In the genomic region with DNA sequence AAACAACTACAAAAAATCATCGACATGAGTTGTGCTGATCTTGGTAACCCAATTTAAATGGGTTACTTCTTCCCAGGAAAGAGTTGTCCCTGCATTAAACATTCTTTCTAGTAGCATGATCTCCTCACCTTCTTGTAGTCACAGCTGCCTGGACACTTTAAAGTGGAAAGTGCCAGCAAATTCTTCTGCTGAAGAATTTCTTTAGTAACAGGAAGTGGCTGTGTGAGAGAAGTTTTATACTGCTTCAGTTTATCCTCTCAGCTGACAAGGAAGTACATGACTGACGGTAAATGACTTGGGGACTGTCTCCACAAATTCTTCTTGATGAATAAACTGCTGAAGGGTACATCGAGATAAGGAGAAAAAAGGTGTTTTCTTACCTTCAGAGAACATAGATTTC, we compare ENCODE assay signal across 9 cellular contexts. TPM values are rescaled to one million over a fixed set of nuclear protein-coding genes. Genes with fewer than 3 reads are reported as not detected.
DNase-seq lines count a peak whose midpoint lies in the region; ATAC-seq and TF ChIP-seq lines count a peak whose summit lies in the region.
"Had no signal": no experiment of that assay in that cellular context is flagged by ENCODE, and none has a peak within 500 bp of the region (broad histone marks: within the 10 kb centered on the region; RNA-seq: fewer than 3 reads in every experiment).

No MANE protein-coding gene starts in this region.

- peak overlapping the region; percentile 88 for H3K4me3 Mint-ChIP-seq in CD8-positive, alpha-beta T cell
- H3K4me3 Mint-ChIP-seq in naive thymus-derived CD4-positive, alpha-beta T cell = peak overlapping the region; percentile 62 to 89 (median 84)
- H3K4me3 Mint-ChIP-seq: endodermal cell had no signal

- POLR2A ChIA-PET in CD8-positive, alpha-beta T cell (lab: Charles Lee) = interaction anchor here (0.9 to 1.6 kb wide), 4 partner anchors 8 to 30 kb away, joined by 3 to 7 read pairs (median 4); no protein-coding TSS in a partner anchor
- POLR2A ChIA-PET in naive thymus-derived CD4-positive, alpha-beta T cell (lab: Charles Lee) = interaction anchor here (0.8 to 9.8 kb wide), 9 partner anchors 8 to 1120 kb away, joined by 3 to 63 read pairs (median 4); no protein-coding TSS in a partner anchor

- H3K27ac ChIP-seq in CD8-positive, alpha-beta T cell (ENCODE audit: low read depth, low read length) = peak overlapping the region; percentile 78
- peak overlapping the region; percentile 94 for H3K27ac ChIP-seq in naive thymus-derived CD4-positive, alpha-beta T cell (ENCODE audit: low read depth, low read length)

- peaks cover 54% of the 10 kb centered on the region for H3K4me1 ChIP-seq in CD8-positive, alpha-beta T cell (ENCODE audit: insufficient read depth, low read length)
- peaks cover 43 to 52% of the 10 kb centered on the region in 2 donors for H3K4me1 ChIP-seq in naive thymus-derived CD4-positive, alpha-beta T cell (ENCODE audit: control insufficient read depth in 2 of 2, insufficient read depth in 2 of 2, low read length in 2 of 2)

- H3K4me3 ChIP-seq in CD8-positive, alpha-beta T cell (ENCODE audit: low read depth, low read length) = peak overlapping the region; percentile 53
- no peak overlapping the region; the same call in 1 of the 2 replicates for H3K4me3 ChIP-seq in LNCaP clone FGC (ENCODE audit: low read depth, low read length)
- H3K4me3 ChIP-seq in astrocyte of the spinal cord (ENCODE audit: low read depth, low read length) = no peak overlapping the region
- peak overlapping the region; percentile 54 for H3K4me3 ChIP-seq in naive thymus-derived CD4-positive, alpha-beta T cell (ENCODE audit: low read length)

- H3K36me3 ChIP-seq in CD8-positive, alpha-beta T cell (ENCODE audit: insufficient read depth, low read length) = no peaks in the 10 kb centered on the region
- H3K36me3 ChIP-seq in naive thymus-derived CD4-positive, alpha-beta T cell (ENCODE audit: control insufficient read depth in 2 of 3, insufficient read depth in 3 of 3, low read length in 3 of 3) = no peaks in the 10 kb centered on the region

- H3K27me3 Mint-ChIP-seq in CD8-positive, alpha-beta T cell (ENCODE audit: low read depth) = no peaks in the 10 kb centered on the region
- no peaks in the 10 kb centered on the region for H3K27me3 Mint-ChIP-seq in naive thymus-derived CD4-positive, alpha-beta T cell

- H3K4me1 Mint-ChIP-seq in CD8-positive, alpha-beta T cell (ENCODE audit: low read depth) = peaks cover 82% of the 10 kb centered on the region
- peaks cover 52 to 93% (median 80%) of the 10 kb centered on the region in 7 donors for H3K4me1 Mint-ChIP-seq in naive thymus-derived CD4-positive, alpha-beta T cell

- peaks cover 5% of the 10 kb centered on the region for H3K36me3 Mint-ChIP-seq in CD8-positive, alpha-beta T cell
- H3K36me3 Mint-ChIP-seq in naive thymus-derived CD4-positive, alpha-beta T cell = peaks cover 0 to 42% (median 4%) of the 10 kb centered on the region in 5 donors

- DNase-seq in CD8-positive, alpha-beta T cell = no peak
- DNase-seq in LNCaP clone FGC (ENCODE audit: low read depth) (peak; percentile 44), astrocyte of the spinal cord (ENCODE audit: low read depth, low spot score) (peak; percentile 46), GM20000 (ENCODE audit: low spot score) (no peak), ureter (ENCODE audit: low spot score) (no peak), NCI-H187 (lab: John Stamatoyannopoulos, UW) (no peak), NCI-H748 (lab: John Stamatoyannopoulos, UW; ENCODE audit: unreplicated experiment) (no peak)
- peak in 7 of 9 donors; percentile 59 to 79 (median 67) for DNase-seq in naive thymus-derived CD4-positive, alpha-beta T cell
- DNase-seq: endodermal cell had no signal

- H3K27ac Mint-ChIP-seq in CD8-positive, alpha-beta T cell = peak overlapping the region; percentile 97
- peak overlapping the region; percentile 92 to 97 (median 95) for H3K27ac Mint-ChIP-seq in naive thymus-derived CD4-positive, alpha-beta T cell
- H3K27ac Mint-ChIP-seq: endodermal cell had no signal

- CTCF ChIA-PET in CD8-positive, alpha-beta T cell (lab: Charles Lee) = interaction anchor here (0.9 to 2.2 kb wide), 5 partner anchors 10 to 126 kb away, joined by 3 to 21 read pairs (median 3); no protein-coding TSS in a partner anchor
- CTCF ChIA-PET in naive thymus-derived CD4-positive, alpha-beta T cell (lab: Charles Lee) = interaction anchor here (1.1 to 1.7 kb wide), 2 partner anchors 10 to 22 kb away, joined by 3 to 13 read pairs; no protein-coding TSS in a partner anchor

- H3K27me3 ChIP-seq in CD8-positive, alpha-beta T cell (ENCODE audit: insufficient read depth, low read length) = no peaks in the 10 kb centered on the region
- H3K27me3 ChIP-seq in naive thymus-derived CD4-positive, alpha-beta T cell (ENCODE audit: control insufficient read depth in 2 of 2, insufficient read depth in 2 of 2, low read length in 2 of 2) = no peaks in the 10 kb centered on the region

- in situ Hi-C loops in astrocyte of the spinal cord (cut with HindIII; ENCODE audit: low sequenced_read_pairs) = no loop called here

- TF ChIP-seq CTCF in CD8-positive, alpha-beta T cell (IDR thresholded peaks at IDR 0.05) = no peak
- TF ChIP-seq CTCF in LNCaP clone FGC (IDR thresholded peaks at IDR 0.05; ENCODE audit: control insufficient read depth, extremely low read depth, insufficient read depth) (no peak), astrocyte of the spinal cord (IDR thresholded peaks at IDR 0.05; ENCODE audit: low read depth, low read length) (no peak), GM20000 (IDR thresholded peaks at IDR 0.05; ENCODE audit: extremely low read depth, missing control alignments) (no peak)

- intact Hi-C loops in CD8-positive, alpha-beta T cell (cut with DNase I, micrococcal nuclease) = loop anchor here (1.0 to 10.0 kb wide), 5 partner anchors 8 to 643 kb away; a partner anchor contains a TSS
- intact Hi-C loops in naive thymus-derived CD4-positive, alpha-beta T cell (cut with micrococcal nuclease) = loop anchor here (1.0 to 10.0 kb wide), 7 partner anchors 8 to 973 kb away; a partner anchor contains a TSS

- peaks cover 2% of the 10 kb centered on the region for H3K9me3 Mint-ChIP-seq in CD8-positive, alpha-beta T cell
- H3K9me3 Mint-ChIP-seq in naive thymus-derived CD4-positive, alpha-beta T cell = peaks cover 0 to 8% (median 0%) of the 10 kb centered on the region in 11 donors

- no peaks in the 10 kb centered on the region for H3K9me3 ChIP-seq in CD8-positive, alpha-beta T cell (ENCODE audit: low read length)
- H3K9me3 ChIP-seq in naive thymus-derived CD4-positive, alpha-beta T cell (ENCODE audit: control insufficient read depth in 2 of 3, low read length in 3 of 3) = no peaks in the 10 kb centered on the region

- ATAC-seq in CD8-positive, alpha-beta T cell = peak; percentile 72
- ATAC-seq in naive thymus-derived CD4-positive, alpha-beta T cell = peak; percentile 84

RNA-seq across cellular contexts. Expression of a gene that starts 18.2 kb away (rescaled TPM):
- total RNA-seq in CD8-positive, alpha-beta T cell = under 1 TPM; 0.62 to 1.00 TPM
- 1 to 10 TPM in 2 of 5 experiments, under 1 TPM in 3; 0.57 to 1.8 (median 0.90) TPM for total RNA-seq in naive thymus-derived CD4-positive, alpha-beta T cell
- under 1 TPM; 0.30 to 0.62 TPM for polyA plus RNA-seq in naive thymus-derived CD4-positive, alpha-beta T cell
- total RNA-seq in ureter = 0.49 TPM

Comparison
In these comparisons a context has a peak if more than half of its experiments do, and no peak if none do; other contexts are left out.
1. DNase-seq: peak in LNCaP clone FGC (single experiment), astrocyte of the spinal cord (single experiment) and naive thymus-derived CD4-positive, alpha-beta T cell (7 of 9); none in CD8-positive, alpha-beta T cell (0 of 7), GM20000 (single experiment), ureter (single experiment), NCI-H187 (0 of 2) and NCI-H748 (single experiment).
2. H3K4me3 ChIP-seq: peak in CD8-positive, alpha-beta T cell (single experiment) and naive thymus-derived CD4-positive, alpha-beta T cell (single experiment); none in LNCaP clone FGC (single experiment) and astrocyte of the spinal cord (single experiment).